Comparison of ENCODE assay signal across 8 cellular contexts in genomic region chr17:7239091-7240027, GRCh38. TPM values are rescaled to one million over a fixed set of nuclear protein-coding genes. Genes with fewer than 3 reads are reported as not detected.
DNase-seq lines count a peak whose midpoint lies in the region; ATAC-seq and TF ChIP-seq lines count a peak whose summit lies in the region.

TSS of gene PHF23 (minus strand) at chr17:7239457. CDS start at chr17:7239279, 178 bp downstream.

- peak within 1 kb of the TSS; percentile 94 to 95 for H3K27ac Mint-ChIP-seq in T-cell

- CTCF ChIA-PET in T-cell (lab: Charles Lee), result interaction anchor here (0.6 to 1.8 kb wide), 4 partner anchors 19 to 97 kb away, joined by 3 to 5 read pairs (median 4); partner anchors contain the start of genes ACADVL (in 1 of the 2), ACAP1 (in 1 of the 2) and DLG4 (in 1 of the 2)

- TF ChIP-seq CTCF in GM10266 (IDR thresholded peaks at IDR 0.05; ENCODE audit: control insufficient read depth, insufficient read depth, low read depth, missing control alignments) (no peak), cardiac muscle cell (IDR thresholded peaks at IDR 0.05; ENCODE audit: low read depth, low read length) (no peak), parathyroid adenoma (IDR thresholded peaks at IDR 0.05) (no peak), tibial nerve (IDR thresholded peaks at IDR 0.05) (peak in 3 of 5 experiments; percentile 8 to 66 (median 60))

- TF ChIP-seq POLR2A in tibial nerve (IDR thresholded peaks at IDR 0.05), result peak in 1 of 2 donors; percentile 67

- TF ChIP-seq EP300 in tibial nerve (IDR thresholded peaks at IDR 0.05), result peak; percentile 89 to 96

- H3K27ac ChIP-seq in adipose tissue (ENCODE audit: low read depth, low read length) (peak within 1 kb of the TSS; percentile 80), cardiac muscle cell (peak within 1 kb of the TSS; percentile 83), parathyroid adenoma (peak within 1 kb of the TSS; percentile 83), tibial nerve (peak within 1 kb of the TSS; percentile 96 to 99 (median 98))

- peaks cover 0 to 2% of the 10 kb centered on the region in 2 donors for H3K27me3 Mint-ChIP-seq in T-cell

- peaks cover 62 to 69% (median 62%) of the 10 kb centered on the region in 3 donors for H3K4me1 Mint-ChIP-seq in T-cell

- peak within 1 kb of the TSS; percentile 73 for H3K4me2 ChIP-seq in parathyroid adenoma (ENCODE audit: low read length)

- POLR2A ChIA-PET in T-cell (lab: Charles Lee), result interaction anchor here (0.6 kb wide), 2 partner anchors 16 to 145 kb away, joined by 3 to 7 read pairs; no protein-coding TSS in a partner anchor

- H3K4me1 ChIP-seq in cardiac muscle cell (ENCODE audit: low read depth) (peaks cover 23% of the 10 kb centered on the region), parathyroid adenoma (peaks cover 17% of the 10 kb centered on the region), tibial nerve (peaks cover 3 to 64% (median 33%) of the 10 kb centered on the region in 4 donors)

- H3K36me3 ChIP-seq in cardiac muscle cell (peaks cover 9% of the 10 kb centered on the region), parathyroid adenoma (ENCODE audit: control insufficient read depth, insufficient read depth, low read length) (no peaks in the 10 kb centered on the region), tibial nerve (peaks cover 0 to 38% (median 0%) of the 10 kb centered on the region in 3 donors)

- peak within 1 kb of the TSS; percentile 70 for H3K9ac ChIP-seq in parathyroid adenoma

- H3K4me3 ChIP-seq in cardiac muscle cell (peak within 1 kb of the TSS; percentile 96), parathyroid adenoma (ENCODE audit: low read depth, low read length) (peak within 1 kb of the TSS; percentile 93), tibial nerve (peak within 1 kb of the TSS; percentile 64 to 99 (median 92))

- H3K9me3 ChIP-seq in cardiac muscle cell (ENCODE audit: low read depth) (no peaks in the 10 kb centered on the region), parathyroid adenoma (ENCODE audit: control insufficient read depth, low read length) (no peaks in the 10 kb centered on the region), tibial nerve (no peaks in the 10 kb centered on the region)

- H3K36me3 Mint-ChIP-seq in T-cell, result peaks cover 29% of the 10 kb centered on the region

- 0 to 1% (median 0%) methylated on average over 49 to 72 of the region's 72 CpGs for WGBS in adipose tissue, 3 donors
- WGBS in tibial nerve, 2 donors, result 1% methylated on average over 67 to 69 of the region's 72 CpGs

- ATAC-seq in HG02763 (IDR thresholded peaks at IDR 0.05; ENCODE audit: unreplicated experiment) (peak; percentile 51), T-cell (replicated peaks in 1 of 4) (peak; percentile 60 to 72 (median 66))

- H3K27me3 ChIP-seq in cardiac muscle cell (no peaks in the 10 kb centered on the region), parathyroid adenoma (ENCODE audit: control insufficient read depth, insufficient read depth, low read length) (no peaks in the 10 kb centered on the region), tibial nerve (no peaks in the 10 kb centered on the region)

- H2AFZ ChIP-seq in parathyroid adenoma, result peak within 1 kb of the TSS; percentile 63

- peak; percentile 99 for DNase-seq in GM10266 (ENCODE audit: extremely low spot score)
- DNase-seq in NCI-H1436 treated with DMSO at 0.1 percent for 48 hours (lab: John Stamatoyannopoulos, UW), result peak; percentile 97
- peak; percentile 91 to 98 (median 94) for DNase-seq in T-cell
- DNase-seq in cardiac muscle cell (ENCODE audit: low read depth in 1 of 2, low spot score in 1 of 2), result peak; percentile 99 to 100
- peak; percentile 98 for DNase-seq in tibial nerve (ENCODE audit: low spot score in 2 of 2)

- H3K4me3 Mint-ChIP-seq in T-cell, result peak within 1 kb of the TSS; percentile 97 to 99 (median 98)

- H3K9me3 Mint-ChIP-seq in T-cell, result no peaks in the 10 kb centered on the region

- H3K79me2 ChIP-seq in parathyroid adenoma, result peaks cover 3% of the 10 kb centered on the region

RNA-seq across cellular contexts. Expression of gene PHF23, which starts in this region (rescaled TPM):
- total RNA-seq in T-cell (10 to 100 TPM; 13.3 to 51.6 (median 43.5) TPM), cardiac muscle cell (53.5 and 57.7 TPM in 2 replicates), tibial nerve (10 to 100 TPM; 20.3 to 29.7 (median 23.3) TPM)
- polyA plus RNA-seq in adipose tissue (10 to 100 TPM; 11.5 to 29.4 (median 24.4) TPM), cardiac muscle cell (53.9 and 65.0 TPM in 2 replicates)

Comparison
In these comparisons a context has a peak if more than half of its experiments do, and no peak if none do; other contexts are left out.
1. Peak in every context shown above with its lines: DNase-seq, ATAC-seq, H3K4me3 ChIP-seq and H3K27ac ChIP-seq.
2. CTCF ChIP-seq: peak in tibial nerve (3 of 5); none in GM10266 (single experiment), cardiac muscle cell (single experiment) and parathyroid adenoma (single experiment).